20 cellular contexts compared by ENCODE assay signal in genomic region chr17:55266958-55267688, GRCh38. TPM values are rescaled to one million over a fixed set of nuclear protein-coding genes. Genes with fewer than 3 reads are reported as not detected.
A peak's percentile ranks its signal among the peaks of the same experiment; 100 is the strongest.
DNase-seq lines count a peak whose midpoint lies in the region; ATAC-seq, FAIRE-seq and TF ChIP-seq lines count a peak whose summit lies in the region.
"Had no signal": no experiment of that assay in that cellular context is flagged by ENCODE, and none has a peak within 500 bp of the region (broad histone marks: within the 10 kb centered on the region; RNA-seq: fewer than 3 reads in every experiment).

No MANE protein-coding gene starts in this region.

- H3K36me3 ChIP-seq in adrenal gland (replicated peaks in 1 of 2) = no peaks in the 10 kb centered on the region
- no peaks in the 10 kb centered on the region for H3K36me3 ChIP-seq in esophagus muscularis mucosa
- no peaks in the 10 kb centered on the region for H3K36me3 ChIP-seq in pancreas
- H3K36me3 ChIP-seq in upper lobe of left lung = no peaks in the 10 kb centered on the region
- H3K36me3 ChIP-seq in endodermal cell (ENCODE audit: control insufficient read depth, insufficient read depth, low read length) = no peaks in the 10 kb centered on the region

- TF ChIP-seq POLR2A in adrenal gland (IDR thresholded peaks at IDR 0.05) (no peak), esophagus muscularis mucosa (IDR thresholded peaks at IDR 0.05; ENCODE audit: low read depth) (no peak), upper lobe of left lung (IDR thresholded peaks at IDR 0.05) (no peak)

- peaks cover 10% of the 10 kb centered on the region for H3K4me1 Mint-ChIP-seq in endodermal cell

- H3K27ac ChIP-seq in adrenal gland (peak overlapping the region in 4 of 5 donors; percentile 62 to 90 (median 82)), esophagus muscularis mucosa (replicated peaks in 1 of 4) (peak overlapping the region; percentile 92 to 99 (median 98)), pancreas (peak overlapping the region in 1 of 4 donors; percentile 23), upper lobe of left lung (peak overlapping the region; percentile 51 to 78 (median 64)), endodermal cell (ENCODE audit: low read depth, low read length) (no peak overlapping the region)
- H3K27ac ChIP-seq: RWPE1 had no signal

- no peak for TF ChIP-seq EP300 in esophagus muscularis mucosa (IDR thresholded peaks at IDR 0.05)
- TF ChIP-seq EP300 in upper lobe of left lung (IDR thresholded peaks at IDR 0.05) = no peak

- no peak overlapping the region for H3K9ac ChIP-seq in endodermal cell (ENCODE audit: extremely low read depth, low read length, poor library complexity, severe bottlenecking)

- WGBS in adrenal gland, 4 donors = 15 to 26% (median 23%) methylated on average over 3 of the region's 3 CpGs
- WGBS in esophagus muscularis mucosa = 18% methylated on average over 3 of the region's 3 CpGs
- WGBS in pancreas, 2 donors = 39% methylated on average over 3 of the region's 3 CpGs
- WGBS in upper lobe of left lung, 2 donors = 31 to 33% methylated on average over 3 of the region's 3 CpGs
- 83 to 100% methylated on average over 1 to 3 of the region's 3 CpGs for WGBS in endodermal cell (ENCODE audit: insufficient coverage in 1 of 2, insufficient read length in 1 of 2), 2 experiments

- intact Hi-C loops in adrenal gland (cut with DNase I) = loop anchor here in 1 of 2 donors (10.0 kb wide), 1 partner anchor 48 kb away; no protein-coding TSS in a partner anchor
- intact Hi-C loops in esophagus muscularis mucosa (cut with DNase I) = loop anchor here (10.0 kb wide), 1 partner anchor 148 kb away; no protein-coding TSS in a partner anchor
- intact Hi-C loops in pancreas (cut with DNase I) = no loop called here

- no peaks in the 10 kb centered on the region for H3K9me3 Mint-ChIP-seq in endodermal cell
- H3K9me3 Mint-ChIP-seq: stimulated activated effector memory CD8-positive, alpha-beta T cell treated with anti-CD3 and anti-CD28 coated beads, Interleukin-12 subunit alpha, Interleukin-12 subunit beta, amount 100 ng/mL, for 72 hours had no signal

- TF ChIP-seq CTCF in adrenal gland (IDR thresholded peaks at IDR 0.05) = peak in 3 of 6 experiments; percentile 9 to 13 (median 12)
- peak in 1 of 3 experiments; percentile 10 for TF ChIP-seq CTCF in esophagus muscularis mucosa (IDR thresholded peaks at IDR 0.05)
- no peak for TF ChIP-seq CTCF in pancreas (IDR thresholded peaks at IDR 0.05)
- no peak for TF ChIP-seq CTCF in upper lobe of left lung (IDR thresholded peaks at IDR 0.05)
- no peak for TF ChIP-seq CTCF in endodermal cell (conservative IDR thresholded peaks at IDR 0.05)

- no peak overlapping the region for H3K27ac Mint-ChIP-seq in endodermal cell
- H3K27ac Mint-ChIP-seq: B cell; stimulated activated effector memory CD8-positive, alpha-beta T cell treated with anti-CD3 and anti-CD28 coated beads, Interleukin-12 subunit alpha, Interleukin-12 subunit beta, amount 100 ng/mL, for 72 hours had no signal

- no peaks in the 10 kb centered on the region for H3K9me3 ChIP-seq in adrenal gland (replicated peaks in 1 of 3)
- H3K9me3 ChIP-seq in esophagus muscularis mucosa = no peaks in the 10 kb centered on the region
- no peaks in the 10 kb centered on the region for H3K9me3 ChIP-seq in pancreas
- H3K9me3 ChIP-seq in upper lobe of left lung = no peaks in the 10 kb centered on the region
- no peaks in the 10 kb centered on the region for H3K9me3 ChIP-seq in endodermal cell (ENCODE audit: control insufficient read depth, low read length)
- H3K9me3 ChIP-seq: body of pancreas had no signal

- no peak for ATAC-seq in pancreas
- ATAC-seq in upper lobe of left lung (ENCODE audit: low FRiP score in 2 of 2) = no peak
- ATAC-seq in GM19467 (IDR thresholded peaks at IDR 0.05; ENCODE audit: unreplicated experiment) = no peak
- ATAC-seq: body of pancreas; stimulated activated effector memory CD8-positive, alpha-beta T cell treated with anti-CD3 and anti-CD28 coated beads, Interleukin-12 subunit alpha, Interleukin-12 subunit beta, amount 100 ng/mL, for 72 hours had no signal

- H3K4me1 ChIP-seq in adrenal gland (replicated peaks in 1 of 2) (peaks cover 3 to 34% of the 10 kb centered on the region in 2 donors), esophagus muscularis mucosa (peaks cover 13 to 55% (median 50%) of the 10 kb centered on the region in 4 donors), pancreas (peaks cover 0 to 7% (median 5%) of the 10 kb centered on the region in 3 donors), upper lobe of left lung (peaks cover 18 to 30% (median 24%) of the 10 kb centered on the region in 4 donors), endodermal cell (ENCODE audit: control insufficient read depth, insufficient read depth, low read length) (no peaks in the 10 kb centered on the region)

- peaks cover 88% of the 10 kb centered on the region for H3K27me3 Mint-ChIP-seq in endodermal cell (ENCODE audit: insufficient read depth)

- DNase-seq in adrenal gland (peak in 2 of 7 donors; percentile 20 to 22), esophagus muscularis mucosa (ENCODE audit: extremely low spot score) (no peak), pancreas (no peak), upper lobe of left lung (no peak), endodermal cell (no peak), HCEC 1CT (no peak)
- DNase-seq: activated gamma-delta T cell treated with Interleukin-2 at 50 U/mL for 16 hours; body of pancreas; DMS153; effector CD8-positive, alpha-beta T cell; NCI-H2107; NCI-H526 treated with DMSO at 0.1 percent for 48 hours; small intestine; T-helper 1 cell had no signal

- H3K36me3 Mint-ChIP-seq in endodermal cell (ENCODE audit: low read depth) = no peaks in the 10 kb centered on the region
- H3K36me3 Mint-ChIP-seq: IgD-negative memory B cell; stimulated activated effector memory CD8-positive, alpha-beta T cell treated with anti-CD3 and anti-CD28 coated beads, Interleukin-12 subunit alpha, Interleukin-12 subunit beta, amount 100 ng/mL, for 72 hours had no signal

- FAIRE-seq in pancreas (lab: Jason Lieb, UNC) = peak; percentile 32
- FAIRE-seq: GM18507, small intestine had no signal

- H3K4me3 Mint-ChIP-seq in endodermal cell = no peak overlapping the region

- H3K4me3 ChIP-seq in adrenal gland (peak overlapping the region in 1 of 4 donors; percentile 78), esophagus muscularis mucosa (peak overlapping the region; percentile 70 to 87 (median 76)), pancreas (no peak overlapping the region), upper lobe of left lung (peak overlapping the region in 3 of 4 donors; percentile 3 to 59 (median 56)), endodermal cell (ENCODE audit: low read length) (no peak overlapping the region)
- H3K4me3 ChIP-seq: body of pancreas had no signal

- H3K27me3 ChIP-seq in adrenal gland = no peaks in the 10 kb centered on the region
- no peaks in the 10 kb centered on the region for H3K27me3 ChIP-seq in esophagus muscularis mucosa
- no peaks in the 10 kb centered on the region for H3K27me3 ChIP-seq in pancreas
- peaks cover 0 to 21% (median 9%) of the 10 kb centered on the region in 4 donors for H3K27me3 ChIP-seq in upper lobe of left lung
- H3K27me3 ChIP-seq in endodermal cell (ENCODE audit: control insufficient read depth, insufficient read depth, low read length, poor library complexity, severe bottlenecking) = peaks cover 83% of the 10 kb centered on the region
- H3K27me3 ChIP-seq: body of pancreas had no signal

RNA-seq across cellular contexts. Expression of gene HLF, which starts 2.4 kb away (rescaled TPM):
- total RNA-seq in adrenal gland (10 to 100 TPM; 15.0 to 74.3 (median 34.3) TPM), esophagus muscularis mucosa (100 to 1,000 TPM; 137 to 176 (median 154) TPM), pancreas (1 to 10 TPM; 1.4 to 4.6 (median 2.2) TPM), upper lobe of left lung (10 to 100 TPM; 19.9 to 45.1 (median 26.1) TPM), endodermal cell (not detected)
- polyA plus RNA-seq in adrenal gland (10 to 100 TPM in 1 of 3 donors, 1 to 10 TPM in 2; 8.8 to 15.0 (median 9.7) TPM), pancreas (1 to 10 TPM; 1.2 to 4.4 TPM)
- polyA plus RNA-seq in endodermal cell (2013, experiment 1 of 2) = 0.11 TPM
- 0.21 TPM for polyA plus RNA-seq in endodermal cell (2013, experiment 2 of 2)
- total RNA-seq: B cell had no signal
- polyA plus RNA-seq: IgD-negative memory B cell had no signal

Comparison
In these comparisons a context has a peak if more than half of its experiments do, and no peak if none do; other contexts are left out.
1. H3K4me3 ChIP-seq: peak in esophagus muscularis mucosa (4 of 4) and upper lobe of left lung (3 of 4); none in pancreas (0 of 4) and endodermal cell (single experiment).